8 cellular contexts compared by ENCODE assay signal in genomic region chr2:218406209-218406948, GRCh38. TPM values are rescaled to one million over a fixed set of nuclear protein-coding genes. Genes with fewer than 3 reads are reported as not detected.
DNase-seq lines count a peak whose midpoint lies in the region; ATAC-seq, FAIRE-seq and TF ChIP-seq lines count a peak whose summit lies in the region.

No MANE protein-coding gene starts in this region.

- peaks cover 3% of the 10 kb centered on the region for H3K36me3 ChIP-seq in astrocyte (ENCODE audit: insufficient read depth, low read length)

- no peak for FAIRE-seq in astrocyte (lab: Jason Lieb, UNC)

- peak overlapping the region; percentile 92 for H2AFZ ChIP-seq in astrocyte (ENCODE audit: low read depth, low read length)

- H3K9me3 Mint-ChIP-seq in T-helper 2 cell treated with Interferon-gamma antibody and Interleukin-4, amounts not matched to agents 5 μg/mL and 100 μg/mL, for 36 hours = no peaks in the 10 kb centered on the region
- no peaks in the 10 kb centered on the region for H3K9me3 Mint-ChIP-seq in astrocyte (ENCODE audit: unreplicated experiment)

- no peaks in the 10 kb centered on the region for H3K27me3 Mint-ChIP-seq in T-helper 2 cell treated with Interferon-gamma antibody and Interleukin-4, amounts not matched to agents 5 μg/mL and 100 μg/mL, for 36 hours (ENCODE audit: low read depth)
- no peaks in the 10 kb centered on the region for H3K27me3 Mint-ChIP-seq in astrocyte (ENCODE audit: low read depth, unreplicated experiment)

- H3K4me2 ChIP-seq in astrocyte (ENCODE audit: low read length) = peak overlapping the region; percentile 100

- peak overlapping the region; percentile 56 for H3K4me3 ChIP-seq in astrocyte (ENCODE audit: insufficient read depth, low read depth, low read length)

- H3K4me1 ChIP-seq in astrocyte (ENCODE audit: insufficient read depth, low read length) = peaks cover 22% of the 10 kb centered on the region

- H3K9me3 ChIP-seq in astrocyte (ENCODE audit: insufficient read depth, low read depth, low read length) = no peaks in the 10 kb centered on the region

- DNase-seq in NCI-H1930 (lab: John Stamatoyannopoulos, UW) = peak; percentile 90 to 94
- DNase-seq in T-helper 2 cell treated with Interferon-gamma antibody and Interleukin-4, amounts not matched to agents 5 μg/mL and 100 μg/mL, for 36 hours (ENCODE audit: low spot score) = peak; percentile 92
- DNase-seq in astrocyte (ENCODE audit: low read depth) = peak; percentile 77
- DNase-seq in hepatic stellate cell (ENCODE audit: low spot score) = peak; percentile 93
- DNase-seq in retina = peak; percentile 93

- H3K36me3 Mint-ChIP-seq in T-helper 2 cell treated with Interferon-gamma antibody and Interleukin-4, amounts not matched to agents 5 μg/mL and 100 μg/mL, for 36 hours (ENCODE audit: low read depth) = peaks cover 33% of the 10 kb centered on the region
- H3K36me3 Mint-ChIP-seq in astrocyte (ENCODE audit: low read depth, unreplicated experiment) = no peaks in the 10 kb centered on the region

- H3K4me1 Mint-ChIP-seq in T-helper 2 cell treated with Interferon-gamma antibody and Interleukin-4, amounts not matched to agents 5 μg/mL and 100 μg/mL, for 36 hours (ENCODE audit: low read depth) = peaks cover 35% of the 10 kb centered on the region
- H3K4me1 Mint-ChIP-seq in astrocyte (ENCODE audit: low read depth, unreplicated experiment) = peaks cover 7% of the 10 kb centered on the region

- peak overlapping the region; percentile 90 for H3K27ac Mint-ChIP-seq in T-helper 2 cell treated with Interferon-gamma antibody and Interleukin-4, amounts not matched to agents 5 μg/mL and 100 μg/mL, for 36 hours
- H3K27ac Mint-ChIP-seq in astrocyte (ENCODE audit: unreplicated experiment) = peak overlapping the region; percentile 91

- ATAC-seq in GM18511 (IDR thresholded peaks at IDR 0.05; ENCODE audit: unreplicated experiment) (peak; percentile 80), HG02981 (IDR thresholded peaks at IDR 0.05; ENCODE audit: unreplicated experiment) (peak; percentile 86)

- TF ChIP-seq CTCF in 22Rv1 (IDR thresholded peaks at IDR 0.05) = peak; percentile 91
- peak; percentile 38 for TF ChIP-seq CTCF in astrocyte (IDR thresholded peaks at IDR 0.05; ENCODE audit: insufficient read depth, low read depth, low read length)

- H4K20me1 ChIP-seq in astrocyte (ENCODE audit: insufficient read depth, low read length) = peaks cover 11% of the 10 kb centered on the region

- H3K9ac ChIP-seq in astrocyte (ENCODE audit: low read length) = peak overlapping the region; percentile 81

- no peaks in the 10 kb centered on the region for H3K27me3 ChIP-seq in astrocyte (ENCODE audit: insufficient read depth, low read length)

- peak overlapping the region; percentile 78 for H3K4me3 Mint-ChIP-seq in T-helper 2 cell treated with Interferon-gamma antibody and Interleukin-4, amounts not matched to agents 5 μg/mL and 100 μg/mL, for 36 hours
- peak overlapping the region; percentile 79 for H3K4me3 Mint-ChIP-seq in astrocyte (ENCODE audit: unreplicated experiment)

- H3K27ac ChIP-seq in 22Rv1 (peak overlapping the region; percentile 100), astrocyte (ENCODE audit: low read depth, low read length) (peak overlapping the region; percentile 59)

- H3K79me2 ChIP-seq in astrocyte (ENCODE audit: insufficient read depth, low read length) = peaks cover 14% of the 10 kb centered on the region

RNA-seq across cellular contexts. Expression of gene CTDSP1, which starts 6.7 kb away (rescaled TPM):
- 41.8 and 45.0 TPM in 2 replicates for total RNA-seq in astrocyte

RNA-seq across cellular contexts. Expression of gene VIL1, which starts 12.5 kb away (rescaled TPM):
- total RNA-seq in astrocyte = not detected in 2 replicates

RNA-seq across cellular contexts. Expression of gene SLC11A1, which starts 24.3 kb away (rescaled TPM):
- not detected in 2 replicates for total RNA-seq in astrocyte

RNA-seq across cellular contexts. Expression of gene CATIP, which starts 49.7 kb away (rescaled TPM):
- 0.23 TPM in 1 of 2 replicates, not detected in the other for total RNA-seq in astrocyte

Comparison
In these comparisons a context has a peak if more than half of its experiments do, and no peak if none do; other contexts are left out.
1. Peak in every context shown above with its lines: DNase-seq, ATAC-seq, H3K4me3 ChIP-seq and H3K27ac ChIP-seq.